9 cellular contexts compared by ENCODE assay signal in the genomic region with DNA sequence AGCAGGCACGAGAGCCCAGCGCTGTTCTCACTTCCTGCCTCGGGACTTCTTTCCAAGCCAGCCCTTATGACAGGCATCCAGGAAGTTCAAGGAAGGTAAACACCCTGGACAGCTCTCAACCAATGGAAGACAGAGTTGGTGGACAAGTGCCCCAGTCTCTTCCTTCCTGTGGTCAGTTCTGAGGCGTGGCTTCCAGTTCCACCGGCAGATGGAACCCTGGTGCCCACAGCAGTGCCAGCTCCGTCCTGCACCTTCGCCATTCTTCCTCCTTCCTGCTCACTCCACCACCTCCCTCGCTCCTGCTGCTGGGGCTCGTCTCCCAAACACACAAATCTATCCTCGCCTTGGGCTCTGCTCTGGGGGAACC.
DNase-seq lines count a peak whose midpoint lies in the region; ATAC-seq and TF ChIP-seq lines count a peak whose summit lies in the region.
"Had no signal": no experiment of that assay in that cellular context is flagged by ENCODE, and none has a peak within 500 bp of the region (broad histone marks: within the 10 kb centered on the region; RNA-seq: fewer than 3 reads in every experiment).

No MANE protein-coding gene starts in this region.

- no peaks in the 10 kb centered on the region for H3K36me3 Mint-ChIP-seq in activated T-helper 17 cell treated with anti-CD3 and anti-CD28 coated beads, Interleukin-2, amount 50 U/mL, for 72 hours (ENCODE audit: low read depth)

- TF ChIP-seq CTCF in GM12872 (IDR thresholded peaks at IDR 0.05; ENCODE audit: insufficient read depth, low read depth, low read length), result peak; percentile 28; the same call in 2 of the 3 replicates
- no peak for TF ChIP-seq CTCF in fibroblast of mammary gland (conservative IDR thresholded peaks at IDR 0.05; ENCODE audit: control insufficient read depth, insufficient read depth, low read depth, low read length)
- no peak for TF ChIP-seq CTCF in foreskin fibroblast (IDR thresholded peaks at IDR 0.05; ENCODE audit: low read depth, low read length)

- no peak overlapping the region for H3K4me3 ChIP-seq in fibroblast of mammary gland (ENCODE audit: control insufficient read depth, low read depth, low read length)
- no peak overlapping the region for H3K4me3 ChIP-seq in foreskin fibroblast (ENCODE audit: low read depth in 1 of 2, low read length in 2 of 2)
- H3K4me3 ChIP-seq: uterus had no signal

- ATAC-seq in activated T-helper 17 cell treated with anti-CD3 and anti-CD28 coated beads, Interleukin-2, amount 50 U/mL, for 72 hours (replicated peaks), result no peak
- ATAC-seq in HG03571 (IDR thresholded peaks at IDR 0.05; ENCODE audit: unreplicated experiment), result no peak

- no peak overlapping the region for H3K4me3 Mint-ChIP-seq in activated T-helper 17 cell treated with anti-CD3 and anti-CD28 coated beads, Interleukin-2, amount 50 U/mL, for 72 hours

- DNase-seq in NCI-H69 (lab: John Stamatoyannopoulos, UW), result peak; percentile 67
- DNase-seq in fibroblast of mammary gland (ENCODE audit: low read depth), result peak; percentile 31
- peak; percentile 33 for DNase-seq in renal cortical epithelial cell (ENCODE audit: low read depth)
- DNase-seq in stimulated activated CD4-positive, alpha-beta T cell treated with anti-CD3 and anti-CD28 coated beads, Interleukin-4, amount 100 ng/mL, for 4 hours, result no peak
- DNase-seq in foreskin fibroblast, result no peak

- H3K27ac Mint-ChIP-seq in activated T-helper 17 cell treated with anti-CD3 and anti-CD28 coated beads, Interleukin-2, amount 50 U/mL, for 72 hours, result no peak overlapping the region

- peaks cover under 1% of the 10 kb centered on the region for H3K27me3 Mint-ChIP-seq in activated T-helper 17 cell treated with anti-CD3 and anti-CD28 coated beads, Interleukin-2, amount 50 U/mL, for 72 hours

- no peaks in the 10 kb centered on the region for H3K4me1 Mint-ChIP-seq in activated T-helper 17 cell treated with anti-CD3 and anti-CD28 coated beads, Interleukin-2, amount 50 U/mL, for 72 hours

- no peaks in the 10 kb centered on the region for H3K9me3 Mint-ChIP-seq in activated T-helper 17 cell treated with anti-CD3 and anti-CD28 coated beads, Interleukin-2, amount 50 U/mL, for 72 hours

Comparison
In these comparisons a context has a peak if more than half of its experiments do, and no peak if none do; other contexts are left out.
1. DNase-seq: peak in NCI-H69 (single experiment), fibroblast of mammary gland (single experiment) and renal cortical epithelial cell (single experiment); none in stimulated activated CD4-positive, alpha-beta T cell treated with anti-CD3 and anti-CD28 coated beads, Interleukin-4, amount 100 ng/mL, for 4 hours (0 of 2) and foreskin fibroblast (0 of 2).